Comparison of ENCODE assay signal across 13 cellular contexts in the genomic region with DNA sequence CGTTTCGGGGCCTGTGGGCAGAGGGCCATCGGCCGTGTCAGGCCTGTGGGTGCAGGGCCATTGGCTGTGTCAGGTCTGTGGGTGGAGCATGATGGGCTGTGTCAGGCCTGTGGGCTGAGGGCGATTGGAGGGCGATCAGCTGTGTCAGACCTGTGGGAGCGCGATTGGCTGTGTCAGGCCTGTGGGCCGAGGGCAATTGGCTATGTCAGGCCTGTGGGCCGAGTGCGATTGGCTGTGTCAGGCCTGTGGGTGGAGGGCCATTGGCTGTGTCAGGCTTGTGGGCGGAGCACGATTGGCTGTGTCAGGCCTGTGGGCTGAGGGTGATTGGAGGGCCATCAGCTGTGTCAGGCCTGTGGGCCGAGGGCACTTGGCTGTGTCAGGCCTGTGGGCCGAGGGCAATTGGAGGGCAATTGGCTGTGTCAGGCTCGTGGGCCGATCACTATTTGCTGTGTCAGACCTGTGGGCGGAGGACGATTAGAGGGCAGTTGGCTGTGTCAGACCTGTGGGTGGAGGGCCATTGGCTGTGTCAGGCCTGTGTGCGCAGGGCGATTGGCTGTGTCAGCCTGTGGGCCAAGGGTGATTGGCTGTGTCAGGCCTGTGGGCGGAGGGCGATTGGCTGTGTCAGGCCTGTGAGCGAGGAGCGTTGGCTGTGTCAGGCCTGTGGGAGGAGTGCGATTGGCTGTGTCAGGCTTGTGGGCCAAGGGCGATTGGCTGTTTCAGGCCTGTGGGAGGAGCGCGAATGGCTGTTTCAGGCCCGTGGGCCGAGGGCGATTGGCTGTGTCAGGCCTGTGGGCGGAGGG. TPM values are rescaled to one million over a fixed set of nuclear protein-coding genes. Genes with fewer than 3 reads are reported as not detected.
DNase-seq lines count a peak whose midpoint lies in the region; ATAC-seq and TF ChIP-seq lines count a peak whose summit lies in the region.
"Had no signal": no experiment of that assay in that cellular context is flagged by ENCODE, and none has a peak within 500 bp of the region (broad histone marks: within the 10 kb centered on the region; RNA-seq: fewer than 3 reads in every experiment).

No MANE protein-coding gene starts in this region.

- H3K27ac ChIP-seq in GM23338 (ENCODE audit: low read depth) (no peak overlapping the region), Panc1 (ENCODE audit: low read length) (no peak overlapping the region), gastroesophageal sphincter (no peak overlapping the region)
- H3K27ac ChIP-seq: C4-2B, uterus had no signal

- H3K9me3 Mint-ChIP-seq in GM23338 (no peaks in the 10 kb centered on the region), osteocyte (ENCODE audit: unreplicated experiment) (no peaks in the 10 kb centered on the region)
- H3K9me3 Mint-ChIP-seq: activated CD4-positive, alpha-beta T cell treated with anti-CD3 and anti-CD28 coated beads, Interleukin-2, amount 10 ng/mL, durations not matched to agents 7 days and 5 days had no signal

- H3K4me3 Mint-ChIP-seq in GM23338 (no peak overlapping the region), osteocyte (ENCODE audit: unreplicated experiment) (no peak overlapping the region)
- H3K4me3 Mint-ChIP-seq: activated CD4-positive, alpha-beta T cell treated with anti-CD3 and anti-CD28 coated beads, Interleukin-2, amount 10 ng/mL, durations not matched to agents 7 days and 5 days had no signal

- TF ChIP-seq POLR2A in gastroesophageal sphincter (IDR thresholded peaks at IDR 0.05): no peak

- intact Hi-C loops in Panc1 (cut with micrococcal nuclease; ENCODE audit: unreplicated experiment): no loop called here

- 83 to 86% methylated on average over 5 to 18 of the region's 33 CpGs for WGBS in gastroesophageal sphincter (ENCODE audit: low coverage in 1 of 2), 2 donors

- peak; percentile 18 for DNase-seq in GM23338 (ENCODE audit: low spot score)
- no peak for DNase-seq in Panc1 (ENCODE audit: low read depth, low spot score)
- DNase-seq in osteocyte (ENCODE audit: extremely low spot score, unreplicated experiment): no peak
- DNase-seq in NCI-H1105 treated with DMSO at 0.1 percent for 48 hours (lab: John Stamatoyannopoulos, UW): no peak
- DNase-seq: activated CD4-positive, alpha-beta T cell treated with anti-CD3 and anti-CD28 coated beads, Interleukin-2, amount 10 ng/mL, durations not matched to agents 7 days and 5 days; NCI-H1436; NCI-H524 treated with DMSO at 0.1 percent for 48 hours; stimulated activated CD4-positive, alpha-beta T cell treated with anti-CD3 and anti-CD28 coated beads, Interleukin-4, amount 100 ng/mL, for 1 hour; uterus had no signal

- no peaks in the 10 kb centered on the region for H4K20me1 ChIP-seq in GM23338 (replicated peaks; ENCODE audit: insufficient read depth)

- no peak overlapping the region for H2AFZ ChIP-seq in GM23338

- H3K27me3 ChIP-seq in GM23338 (ENCODE audit: insufficient read depth) (no peaks in the 10 kb centered on the region), Panc1 (ENCODE audit: control insufficient read depth, insufficient read depth, low read length) (no peaks in the 10 kb centered on the region), gastroesophageal sphincter (no peaks in the 10 kb centered on the region)
- H3K27me3 ChIP-seq: uterus had no signal

- in situ Hi-C loops in Panc1 (cut with HindIII; ENCODE audit: low pct_unique_long_range_greater_than_20kb, low sequenced_read_pairs): no loop called here

- no peak for TF ChIP-seq CTCF in GM23338 (conservative IDR thresholded peaks at IDR 0.05; ENCODE audit: low read depth in 2 of 2)
- no peak for TF ChIP-seq CTCF in Panc1 (IDR thresholded peaks at IDR 0.05)
- TF ChIP-seq CTCF in gastroesophageal sphincter (IDR thresholded peaks at IDR 0.05): no peak
- TF ChIP-seq CTCF in osteocyte (IDR thresholded peaks at IDR 0.05): no peak

- H3K4me1 ChIP-seq in GM23338 (ENCODE audit: insufficient read depth): no peaks in the 10 kb centered on the region
- H3K4me1 ChIP-seq in Panc1 (ENCODE audit: control insufficient read depth, insufficient read depth, low read length): no peaks in the 10 kb centered on the region
- H3K4me1 ChIP-seq in gastroesophageal sphincter: no peaks in the 10 kb centered on the region
- H3K4me1 ChIP-seq: uterus had no signal

- H3K36me3 ChIP-seq in GM23338 (ENCODE audit: insufficient read depth): peaks cover 9% of the 10 kb centered on the region; the same call in 1 of the 2 replicates
- H3K36me3 ChIP-seq in Panc1 (ENCODE audit: control insufficient read depth, insufficient read depth, low read length): 0 out of 2 replicates have a peak, but pooled peaks cover 3% of the 10 kb centered on the region
- peaks cover 0 to 71% of the 10 kb centered on the region in 2 donors for H3K36me3 ChIP-seq in gastroesophageal sphincter
- H3K36me3 ChIP-seq: uterus had no signal

- no peaks in the 10 kb centered on the region for H3K9me2 ChIP-seq in GM23338 (ENCODE audit: insufficient read depth)

- H3K4me2 ChIP-seq in GM23338: no peak overlapping the region

- peak overlapping the region; percentile 66 for H3K27ac Mint-ChIP-seq in GM23338
- H3K27ac Mint-ChIP-seq in osteocyte (ENCODE audit: unreplicated experiment): peak overlapping the region; percentile 54
- H3K27ac Mint-ChIP-seq: activated CD4-positive, alpha-beta T cell treated with anti-CD3 and anti-CD28 coated beads, Interleukin-2, amount 10 ng/mL, durations not matched to agents 7 days and 5 days had no signal

- peak; percentile 65 for ATAC-seq in GM23338
- ATAC-seq in Panc1: peak; percentile 48
- peak; percentile 19 for ATAC-seq in gastroesophageal sphincter
- no peak for ATAC-seq in GM18867 (IDR thresholded peaks at IDR 0.05; ENCODE audit: unreplicated experiment)
- no peak for ATAC-seq in HG02623 (IDR thresholded peaks at IDR 0.05; ENCODE audit: unreplicated experiment)

- H3K9me3 ChIP-seq in Panc1 (ENCODE audit: control insufficient read depth, insufficient read depth, low read depth, low read length): no peaks in the 10 kb centered on the region; the same call in 1 of the 2 replicates
- H3K9me3 ChIP-seq in gastroesophageal sphincter: no peaks in the 10 kb centered on the region
- H3K9me3 ChIP-seq: uterus had no signal

- H3K4me1 Mint-ChIP-seq in GM23338 (no peaks in the 10 kb centered on the region), osteocyte (ENCODE audit: unreplicated experiment) (no peaks in the 10 kb centered on the region)
- H3K4me1 Mint-ChIP-seq: activated CD4-positive, alpha-beta T cell treated with anti-CD3 and anti-CD28 coated beads, Interleukin-2, amount 10 ng/mL, durations not matched to agents 7 days and 5 days had no signal

- no peaks in the 10 kb centered on the region for H3K79me2 ChIP-seq in GM23338 (replicated peaks; ENCODE audit: insufficient read depth)

- BruUV-seq in Panc1 (replicated peaks; lab: Mats Ljungman, UMichigan): no TSS peak

- H3K27me3 Mint-ChIP-seq in GM23338 (ENCODE audit: insufficient read depth, low read depth, poor library complexity) (peaks cover 2% of the 10 kb centered on the region), osteocyte (ENCODE audit: unreplicated experiment) (no peaks in the 10 kb centered on the region)
- H3K27me3 Mint-ChIP-seq: activated CD4-positive, alpha-beta T cell treated with anti-CD3 and anti-CD28 coated beads, Interleukin-2, amount 10 ng/mL, durations not matched to agents 7 days and 5 days had no signal

- POLR2A ChIA-PET in Panc1 (lab: Charles Lee): no interaction called here

- no peak for TF ChIP-seq EP300 in gastroesophageal sphincter (IDR thresholded peaks at IDR 0.05)

- H3K36me3 Mint-ChIP-seq in GM23338 (ENCODE audit: low read depth) (peaks cover 21% of the 10 kb centered on the region), osteocyte (ENCODE audit: unreplicated experiment) (peaks cover 30% of the 10 kb centered on the region)

- H3K4me3 ChIP-seq in GM23338: no peak overlapping the region
- no peak overlapping the region for H3K4me3 ChIP-seq in Panc1 (ENCODE audit: low read depth in 2 of 2, low read length in 2 of 2)
- no peak overlapping the region for H3K4me3 ChIP-seq in gastroesophageal sphincter
- H3K4me3 ChIP-seq: uterus had no signal

- H3F3A ChIP-seq in GM23338 (replicated peaks; ENCODE audit: low read depth): no peaks in the 10 kb centered on the region

- CTCF ChIA-PET in Panc1 (lab: Charles Lee): no interaction called here

TF ChIP-seq in GM23338, 12 proteins besides CTCF, POLR2A, EP300 and RAD21 (continues in another document):
- TF ChIP-seq EZH2phosphoT487 (IDR thresholded peaks at IDR 0.05; ENCODE audit: unreplicated experiment): no peak
- TF ChIP-seq, protein P1, sequence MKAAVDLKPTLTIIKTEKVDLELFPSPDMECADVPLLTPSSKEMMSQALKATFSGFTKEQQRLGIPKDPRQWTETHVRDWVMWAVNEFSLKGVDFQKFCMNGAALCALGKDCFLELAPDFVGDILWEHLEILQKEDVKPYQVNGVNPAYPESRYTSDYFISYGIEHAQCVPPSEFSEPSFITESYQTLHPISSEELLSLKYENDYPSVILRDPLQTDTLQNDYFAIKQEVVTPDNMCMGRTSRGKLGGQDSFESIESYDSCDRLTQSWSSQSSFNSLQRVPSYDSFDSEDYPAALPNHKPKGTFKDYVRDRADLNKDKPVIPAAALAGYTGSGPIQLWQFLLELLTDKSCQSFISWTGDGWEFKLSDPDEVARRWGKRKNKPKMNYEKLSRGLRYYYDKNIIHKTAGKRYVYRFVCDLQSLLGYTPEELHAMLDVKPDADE (IDR thresholded peaks at IDR 0.05): no peak
- no peak for TF ChIP-seq EZH2 (IDR thresholded peaks at IDR 0.05; ENCODE audit: low read depth, unreplicated experiment)
- TF ChIP-seq ZNF114 (CRISPR knock-in tag; IDR thresholded peaks at IDR 0.05): no peak

RNA-seq across cellular contexts. Expression of gene DYNC2I1, which starts 54.1 kb away (rescaled TPM):
- total RNA-seq in GM23338 (2014; rRNA removed; shearing (Covaris generic)): 8.3 and 9.0 TPM in 2 replicates
- polyA plus RNA-seq in GM23338 (2016; fragmentation: Nextera tagmentation; extraction: Ambion mirVana): 54.4 and 60.9 TPM in 2 replicates
- total RNA-seq in Panc1 (2021; ENCODE audit: unreplicated experiment) (21.3 TPM), gastroesophageal sphincter (10 to 100 TPM; 11.6 to 36.9 (median 23.4) TPM), osteocyte (23.7 and 24.8 TPM in 2 replicates)
- polyA plus RNA-seq in Panc1 (2012; ENCODE audit: insufficient read length): 40.1 TPM

Comparison
In these comparisons a context has a peak if more than half of its experiments do, and no peak if none do; other contexts are left out.
1. ATAC-seq: peak in GM23338 (single experiment), Panc1 (single experiment) and gastroesophageal sphincter (single experiment); none in GM18867 (single experiment) and HG02623 (single experiment).